Comparison of ENCODE assay signal across 7 cellular contexts in the genomic region with DNA sequence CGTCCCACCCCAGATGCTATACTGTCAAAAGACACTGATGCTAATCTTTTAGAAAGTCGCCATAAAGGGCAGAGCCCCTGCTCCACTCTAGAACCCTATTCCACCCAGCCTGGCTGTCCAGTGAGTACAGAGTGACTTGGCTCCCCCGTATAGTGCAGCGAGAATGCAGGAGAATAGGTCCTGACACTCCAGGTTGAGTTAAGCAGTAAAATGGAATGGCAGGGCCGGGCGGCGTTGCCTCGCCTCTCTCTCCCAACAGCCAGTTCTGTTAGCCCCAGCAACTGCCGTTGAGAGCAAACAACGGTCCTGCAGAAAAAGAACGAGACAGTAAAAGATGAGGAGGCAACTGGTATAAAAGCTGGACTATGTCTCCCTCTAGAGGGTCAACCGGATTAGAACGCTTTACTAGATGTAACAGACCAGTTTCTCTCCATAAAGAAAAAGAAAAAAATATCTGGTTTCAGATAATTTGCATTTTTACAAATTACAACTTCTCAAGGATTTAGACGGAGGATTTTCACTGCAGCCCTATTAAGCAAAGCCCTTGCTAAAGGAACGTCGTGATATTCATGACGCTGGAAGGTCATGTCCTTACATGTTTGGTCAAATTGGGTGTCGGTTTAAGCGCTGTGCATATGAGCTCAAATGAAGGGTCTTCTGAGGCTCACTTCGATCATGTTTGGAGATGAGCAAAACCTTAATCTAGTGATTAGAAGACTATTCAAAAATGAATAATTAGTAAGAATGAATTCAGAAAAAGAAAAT.
DNase-seq lines count a peak whose midpoint lies in the region; ATAC-seq, FAIRE-seq and TF ChIP-seq lines count a peak whose summit lies in the region.

No MANE protein-coding gene starts in this region.

- peaks cover 0 to 21% of the 10 kb centered on the region in 2 donors for H3K4me1 ChIP-seq in right atrium auricular region

- TF ChIP-seq CTCF in NB4 (IDR thresholded peaks at IDR 0.05; ENCODE audit: low read depth, low read length) (peak; percentile 54), right atrium auricular region (IDR thresholded peaks at IDR 0.05) (peak; percentile 39 to 75), progenitor cell of endocrine pancreas (IDR thresholded peaks at IDR 0.05; ENCODE audit: unreplicated experiment) (peak; percentile 85)

- H3K27ac ChIP-seq in right atrium auricular region: no peak overlapping the region

- no peaks in the 10 kb centered on the region for H3K36me3 Mint-ChIP-seq in progenitor cell of endocrine pancreas (ENCODE audit: insufficient read depth)

- H3K4me1 Mint-ChIP-seq in progenitor cell of endocrine pancreas (ENCODE audit: low read depth): peaks cover 24% of the 10 kb centered on the region

- H3K4me3 Mint-ChIP-seq in progenitor cell of endocrine pancreas (ENCODE audit: low read depth): peak overlapping the region; percentile 80

- H3K27me3 ChIP-seq in right atrium auricular region: peaks cover 13 to 27% of the 10 kb centered on the region in 2 donors

- H3K4me3 ChIP-seq in NB4 (ENCODE audit: low read depth, low read length) (no peak overlapping the region), right atrium auricular region (peak overlapping the region in 1 of 2 donors; percentile 38)

- DNase-seq in GM12892 (ENCODE audit: insufficient read length) (peak; percentile 27), NB4 (ENCODE audit: low read depth) (peak; percentile 83), SK-N-DZ (ENCODE audit: low spot score) (peak; percentile 90), amygdala (lab: John Stamatoyannopoulos, UW) (peak in 43 of 56 donors; percentile 2 to 81 (median 34)), right atrium auricular region (ENCODE audit: low spot score) (no peak), progenitor cell of endocrine pancreas (ENCODE audit: low spot score, unreplicated experiment) (peak; percentile 52)

- peaks cover 3% of the 10 kb centered on the region for H3K9me3 Mint-ChIP-seq in progenitor cell of endocrine pancreas (ENCODE audit: low read depth)

- peaks cover 40% of the 10 kb centered on the region for H3K27me3 Mint-ChIP-seq in progenitor cell of endocrine pancreas

- TF ChIP-seq POLR2A in GM12892 (IDR thresholded peaks at IDR 0.05; ENCODE audit: low read depth, low read length) (no peak), NB4 (IDR thresholded peaks at IDR 0.05; ENCODE audit: extremely low read depth, insufficient read length) (no peak)

- H3K36me3 ChIP-seq in right atrium auricular region: no peaks in the 10 kb centered on the region

- FAIRE-seq in GM12892 (lab: Jason Lieb, UNC): peak; percentile 86

- no peak overlapping the region for H3K27ac Mint-ChIP-seq in progenitor cell of endocrine pancreas

- ATAC-seq in HG02678 (IDR thresholded peaks at IDR 0.05; ENCODE audit: unreplicated experiment): peak; percentile 96

- H3K9me3 ChIP-seq in right atrium auricular region: no peaks in the 10 kb centered on the region
